11 cellular contexts compared by ENCODE assay signal in genomic region chr11:31799036-31799793, GRCh38. TPM values are rescaled to one million over a fixed set of nuclear protein-coding genes. Genes with fewer than 3 reads are reported as not detected.
DNase-seq lines count a peak whose midpoint lies in the region; ATAC-seq and TF ChIP-seq lines count a peak whose summit lies in the region.
"Had no signal": no experiment of that assay in that cellular context is flagged by ENCODE, and none has a peak within 500 bp of the region (broad histone marks: within the 10 kb centered on the region; RNA-seq: fewer than 3 reads in every experiment).

No MANE protein-coding gene starts in this region.

- no peaks in the 10 kb centered on the region for H3K9me3 ChIP-seq in MG63
- H3K9me3 ChIP-seq: HAP-1, transverse colon had no signal

- H3K27ac Mint-ChIP-seq in IgD-negative memory B cell = peak overlapping the region; percentile 31 to 73 (median 59)
- H3K27ac Mint-ChIP-seq in endothelial cell (ENCODE audit: unreplicated experiment) = no peak overlapping the region

- H3K4me1 Mint-ChIP-seq in IgD-negative memory B cell (peaks cover 4 to 9% (median 9%) of the 10 kb centered on the region in 3 donors), endothelial cell (ENCODE audit: unreplicated experiment) (peaks cover 47% of the 10 kb centered on the region)

- H3K36me3 Mint-ChIP-seq in IgD-negative memory B cell (no peaks in the 10 kb centered on the region), endothelial cell (ENCODE audit: low read depth, unreplicated experiment) (no peaks in the 10 kb centered on the region)

- peak; percentile 11 for ATAC-seq in GM18867 (IDR thresholded peaks at IDR 0.05; ENCODE audit: unreplicated experiment)

- DNase-seq in endothelial cell (ENCODE audit: low spot score) = no peak
- peak; percentile 89 for DNase-seq in retina
- DNase-seq in MG63 = no peak
- DNase-seq in stimulated activated CD8-positive, alpha-beta memory T cell treated with anti-CD3 and anti-CD28 coated beads, Interleukin-4, amount 100 ng/mL, for 48 hours = no peak
- DNase-seq in inferior parietal cortex (ENCODE audit: extremely low spot score) = no peak
- DNase-seq: DMS79 treated with DMSO at 0.1 percent for 48 hours, NCI-H510A, transverse colon had no signal

- no peak for TF ChIP-seq CTCF in endothelial cell (IDR thresholded peaks at IDR 0.05; ENCODE audit: unreplicated experiment)

- H3K27me3 Mint-ChIP-seq in IgD-negative memory B cell (peaks cover 70% of the 10 kb centered on the region), endothelial cell (ENCODE audit: unreplicated experiment) (peaks cover 55% of the 10 kb centered on the region)

- peaks cover 5 to 19% (median 9%) of the 10 kb centered on the region in 3 donors for H3K9me3 Mint-ChIP-seq in IgD-negative memory B cell
- H3K9me3 Mint-ChIP-seq in endothelial cell (ENCODE audit: unreplicated experiment) = no peaks in the 10 kb centered on the region

- H3K4me3 Mint-ChIP-seq in IgD-negative memory B cell (peak overlapping the region in 2 of 4 donors; percentile 23 to 41), endothelial cell (ENCODE audit: unreplicated experiment) (peak overlapping the region; percentile 51)

- H3K4me3 ChIP-seq in MG63 = no peak overlapping the region
- H3K4me3 ChIP-seq: HAP-1 had no signal

- H3K27me3 ChIP-seq in MG63 = no peaks in the 10 kb centered on the region

- H3K36me3 ChIP-seq in MG63 = peaks cover 17% of the 10 kb centered on the region
- H3K36me3 ChIP-seq: HAP-1, transverse colon had no signal

RNA-seq across cellular contexts. Expression of gene PAX6, which starts 11.9 kb away (rescaled TPM):
- polyA plus RNA-seq in IgD-negative memory B cell = not detected
- total RNA-seq in endothelial cell (ENCODE audit: unreplicated experiment) = 2.7 TPM
- total RNA-seq in MG63 (2014; rRNA removed; shearing (Covaris generic); ENCODE audit: low replicate concordance) = 12.4 and 12.7 TPM in 2 replicates
